In the genomic region with DNA sequence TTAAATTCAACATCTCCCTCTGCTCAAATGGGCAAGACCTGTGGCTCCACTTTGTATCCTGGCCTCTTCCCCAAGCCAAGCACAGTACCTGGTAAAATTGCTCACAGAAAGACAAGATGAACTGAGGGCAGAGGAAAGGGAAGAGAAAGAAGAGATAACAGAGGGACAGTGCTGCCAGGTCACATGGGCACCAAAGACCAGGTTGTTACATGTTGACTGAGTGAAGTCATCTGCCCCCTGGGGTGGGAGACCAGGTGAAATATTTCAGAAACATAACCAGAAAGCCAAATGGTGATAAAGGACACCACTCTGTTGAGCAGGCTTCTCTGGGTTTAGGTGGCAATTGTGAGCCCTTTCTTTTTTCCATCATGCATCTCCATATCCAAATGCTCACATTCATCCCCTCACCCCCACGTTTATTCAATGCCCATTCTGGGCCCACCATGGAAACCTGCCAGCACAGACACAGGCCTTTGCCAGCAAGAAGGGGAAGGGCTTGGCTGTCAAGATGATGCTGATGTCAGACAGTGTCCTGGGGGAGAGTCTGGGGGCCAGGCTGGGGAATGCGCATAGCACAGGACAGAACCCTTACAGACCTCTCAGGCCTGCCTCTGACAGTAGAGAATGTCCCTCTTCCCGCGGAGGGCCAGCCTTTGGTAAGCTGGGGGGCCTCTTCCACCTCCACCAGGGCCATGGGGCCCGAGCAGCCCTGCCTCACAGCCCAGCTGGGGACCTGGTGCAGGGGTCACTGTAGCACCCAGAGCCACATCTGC, we compare ENCODE assay signal across 16 cellular contexts. TPM values are rescaled to one million over a fixed set of nuclear protein-coding genes. Genes with fewer than 3 reads are reported as not detected.
A peak's percentile ranks its signal among the peaks of the same experiment; 100 is the strongest.
DNase-seq lines count a peak whose midpoint lies in the region; ATAC-seq and TF ChIP-seq lines count a peak whose summit lies in the region.
"Had no signal": no experiment of that assay in that cellular context is flagged by ENCODE, and none has a peak within 500 bp of the region (broad histone marks: within the 10 kb centered on the region; RNA-seq: fewer than 3 reads in every experiment).

No MANE protein-coding gene starts in this region.

- no peaks in the 10 kb centered on the region for H3K4me1 Mint-ChIP-seq in neural crest cell

- H3K4me3 ChIP-seq in HUES6 (ENCODE audit: low read depth, low read length): no peak overlapping the region
- H3K4me3 ChIP-seq in effector memory CD4-positive, alpha-beta T cell (ENCODE audit: insufficient read depth, low read depth, low read length, poor library complexity, severe bottlenecking): no peak overlapping the region
- H3K4me3 ChIP-seq: Peyer's patch had no signal

- TF ChIP-seq CTCF in neural crest cell (conservative IDR thresholded peaks at IDR 0.05): no peak

- no peaks in the 10 kb centered on the region for H3K27me3 ChIP-seq in HUES6 (ENCODE audit: control insufficient read depth, insufficient read depth, low read length)
- H3K27me3 ChIP-seq in effector memory CD4-positive, alpha-beta T cell (replicated peaks; ENCODE audit: control insufficient read depth, insufficient read depth, low read length, poor library complexity, severe bottlenecking): no peaks in the 10 kb centered on the region
- H3K27me3 ChIP-seq: Peyer's patch had no signal

- no peaks in the 10 kb centered on the region for H3K9me3 Mint-ChIP-seq in neural crest cell
- H3K9me3 Mint-ChIP-seq: CD8-positive, alpha-beta T cell had no signal

- peaks cover 2% of the 10 kb centered on the region for H3K36me3 Mint-ChIP-seq in neural crest cell (ENCODE audit: low read depth)

- no peaks in the 10 kb centered on the region for H3K9me3 ChIP-seq in HUES6 (ENCODE audit: control insufficient read depth, insufficient read depth, low read depth, low read length)
- H3K9me3 ChIP-seq in effector memory CD4-positive, alpha-beta T cell (ENCODE audit: control insufficient read depth, low read length): no peaks in the 10 kb centered on the region
- H3K9me3 ChIP-seq: Peyer's patch had no signal

- H3K27ac Mint-ChIP-seq in neural crest cell (ENCODE audit: unreplicated experiment): peak overlapping the region; percentile 57
- H3K27ac Mint-ChIP-seq: B cell; CD8-positive, alpha-beta T cell had no signal

- H3K4me1 ChIP-seq in HUES6 (ENCODE audit: control insufficient read depth, insufficient read depth, low read length): no peaks in the 10 kb centered on the region
- H3K4me1 ChIP-seq in effector memory CD4-positive, alpha-beta T cell (ENCODE audit: control insufficient read depth, insufficient read depth, low read length, poor library complexity, severe bottlenecking): no peaks in the 10 kb centered on the region
- H3K4me1 ChIP-seq: Peyer's patch had no signal

- no peaks in the 10 kb centered on the region for H3K27me3 Mint-ChIP-seq in neural crest cell (ENCODE audit: low read depth)
- H3K27me3 Mint-ChIP-seq: B cell had no signal

- no peak for ATAC-seq in HG03196 (IDR thresholded peaks at IDR 0.05; ENCODE audit: unreplicated experiment)
- ATAC-seq: CD8-positive, alpha-beta T cell; SK-N-SH treated with all-trans-retinoic acid at 6 μM for 48 hours had no signal

- peak; percentile 24 for DNase-seq in COR-L47 (lab: John Stamatoyannopoulos, UW)
- peak; percentile 39 for DNase-seq in cerebellar cortex (ENCODE audit: low spot score)
- no peak for DNase-seq in neural crest cell (ENCODE audit: low read depth, low spot score)
- DNase-seq in NCI-H1436 treated with DMSO at 0.1 percent for 48 hours (lab: John Stamatoyannopoulos, UW): no peak
- DNase-seq in effector memory CD4-positive, alpha-beta T cell: no peak
- DNase-seq: CD8-positive, alpha-beta T cell; DND-41; H7; NCI-H1694 treated with DMSO at 0.1 percent for 48 hours; NCI-H82; SHP77 had no signal

- H3K4me3 Mint-ChIP-seq in neural crest cell: no peak overlapping the region
- H3K4me3 Mint-ChIP-seq: B cell; CD8-positive, alpha-beta T cell had no signal

- peaks cover 47% of the 10 kb centered on the region for H3K36me3 ChIP-seq in HUES6 (ENCODE audit: control insufficient read depth, insufficient read depth, low read length)
- H3K36me3 ChIP-seq in effector memory CD4-positive, alpha-beta T cell (ENCODE audit: control insufficient read depth, insufficient read depth, low read length): peaks cover 50% of the 10 kb centered on the region

- no peak overlapping the region for H3K9ac ChIP-seq in HUES6 (ENCODE audit: low read length)

- peak overlapping the region; percentile 39; the same call in 1 of the 2 replicates for H3K27ac ChIP-seq in HUES6 (ENCODE audit: low read depth, low read length)
- H3K27ac ChIP-seq in effector memory CD4-positive, alpha-beta T cell (ENCODE audit: insufficient read depth, low read length, poor library complexity, severe bottlenecking): no peak overlapping the region
- H3K27ac ChIP-seq: Peyer's patch had no signal

RNA-seq across cellular contexts. Expression of gene DGCR2, which starts 51.6 kb away (rescaled TPM):
- 83.6 and 91.6 TPM in 2 replicates for total RNA-seq in neural crest cell

Comparison
In these comparisons a context has a peak if more than half of its experiments do, and no peak if none do; other contexts are left out.
1. DNase-seq: peak in COR-L47 (single experiment) and cerebellar cortex (single experiment); none in neural crest cell (single experiment), NCI-H1436 treated with DMSO at 0.1 percent for 48 hours (single experiment) and effector memory CD4-positive, alpha-beta T cell (0 of 3).